Comparison of ENCODE assay signal across 22 cellular contexts in the genomic region with DNA sequence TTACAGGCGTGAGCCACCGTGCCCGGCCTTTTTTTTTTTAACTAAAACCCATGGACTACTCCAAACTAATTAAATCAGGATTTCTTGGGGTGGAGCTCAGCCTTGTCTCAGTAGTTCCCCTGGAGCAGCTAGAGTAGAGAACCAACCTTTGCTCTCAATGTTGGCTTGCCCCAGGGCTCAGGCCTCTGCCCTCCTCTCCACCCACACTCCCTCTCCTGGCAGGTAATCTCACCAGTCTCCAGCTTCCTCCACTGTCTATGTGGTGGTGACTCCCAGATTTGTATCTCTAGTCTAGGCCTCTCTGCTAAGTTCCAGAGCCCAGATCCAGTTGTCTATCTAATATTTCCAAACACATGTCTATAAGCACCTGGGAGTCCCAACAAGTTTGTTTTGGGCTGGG. TPM values are rescaled to one million over a fixed set of nuclear protein-coding genes. Genes with fewer than 3 reads are reported as not detected.
DNase-seq lines count a peak whose midpoint lies in the region; ATAC-seq and TF ChIP-seq lines count a peak whose summit lies in the region.
"Had no signal": no experiment of that assay in that cellular context is flagged by ENCODE, and none has a peak within 500 bp of the region (broad histone marks: within the 10 kb centered on the region; RNA-seq: fewer than 3 reads in every experiment).

No MANE protein-coding gene starts in this region.

- peak overlapping the region; percentile 81 for H3K27ac Mint-ChIP-seq in neural crest cell (ENCODE audit: unreplicated experiment)
- H3K27ac Mint-ChIP-seq in osteocyte (ENCODE audit: unreplicated experiment), result no peak overlapping the region
- H3K27ac Mint-ChIP-seq: activated CD4-positive, alpha-beta memory T cell treated with anti-CD3 and anti-CD28 coated beads for 36 hours; activated naive CD4-positive, alpha-beta T cell treated with anti-CD3 and anti-CD28 coated beads for 36 hours; IgD-negative memory B cell; natural killer cell treated with Interleukin-12 subunit alpha and Interleukin-12 subunit beta and Interleukin-15 and Interleukin-18, amount 100 ng/mL, for 72 hours; T-helper 17 cell had no signal

- H3F3A ChIP-seq in PC-3 (ENCODE audit: low read length, unreplicated experiment), result no peaks in the 10 kb centered on the region

- H3K27me3 ChIP-seq in H7 (ENCODE audit: control insufficient read depth, insufficient read depth, low read length) (no peaks in the 10 kb centered on the region), PC-3 (ENCODE audit: low read length) (no peaks in the 10 kb centered on the region), left lung (no peaks in the 10 kb centered on the region)
- H3K27me3 ChIP-seq: MG63 had no signal

- DNase-seq in H7, result peak; percentile 38
- DNase-seq in PC-3, result peak; percentile 60
- no peak for DNase-seq in neural crest cell (ENCODE audit: low read depth, low spot score)
- DNase-seq in left lung, result no peak
- DNase-seq in osteocyte (ENCODE audit: extremely low spot score, unreplicated experiment), result no peak
- DNase-seq in NCI-H1436 treated with DMSO at 0.1 percent for 48 hours (lab: John Stamatoyannopoulos, UW), result no peak
- DNase-seq: activated CD4-positive, alpha-beta memory T cell treated with anti-CD3 and anti-CD28 coated beads for 36 hours; activated naive CD4-positive, alpha-beta T cell treated with anti-CD3 and anti-CD28 coated beads for 36 hours; activated T-cell treated with anti-CD3 and anti-CD28 coated beads, Interleukin-2, amount 50 U/mL, for 1 hour; amygdala; EL; hypothalamus; MG63; NCI-H1436; NCI-H2171 treated with DMSO at 0.1 percent for 48 hours; stimulated activated CD4-positive, alpha-beta T cell treated with anti-CD3 and anti-CD28 coated beads, Interleukin-2, amount 100 ng/mL, for 48 hours; T-helper 17 cell had no signal

- intact Hi-C loops in PC-3 (cut with micrococcal nuclease) (no loop called here), left lung (cut with DNase I) (no loop called here)

- H3K9ac ChIP-seq in PC-3 (ENCODE audit: low read length), result no peak overlapping the region

- H3K4me3 ChIP-seq in H7 (ENCODE audit: insufficient read depth, low read depth, low read length) (no peak overlapping the region), PC-3 (ENCODE audit: low read length) (no peak overlapping the region), left lung (no peak overlapping the region)
- H3K4me3 ChIP-seq: MG63 had no signal

- H3K4me2 ChIP-seq in PC-3 (ENCODE audit: low read length), result no peak overlapping the region

- no peaks in the 10 kb centered on the region for H3K27me3 Mint-ChIP-seq in neural crest cell (ENCODE audit: low read depth)
- peaks cover 4% of the 10 kb centered on the region for H3K27me3 Mint-ChIP-seq in osteocyte (ENCODE audit: unreplicated experiment)
- H3K27me3 Mint-ChIP-seq: activated CD4-positive, alpha-beta memory T cell treated with anti-CD3 and anti-CD28 coated beads for 36 hours; central memory CD8-positive, alpha-beta T cell; IgD-negative memory B cell had no signal

- H3K36me3 ChIP-seq in H7 (replicated peaks; ENCODE audit: control insufficient read depth, insufficient read depth, low read length), result no peaks in the 10 kb centered on the region
- no peaks in the 10 kb centered on the region for H3K36me3 ChIP-seq in PC-3 (ENCODE audit: low read depth, low read length)
- no peaks in the 10 kb centered on the region for H3K36me3 ChIP-seq in left lung
- H3K36me3 ChIP-seq: MG63 had no signal

- H3K79me2 ChIP-seq in PC-3 (ENCODE audit: low read length), result no peaks in the 10 kb centered on the region

- peak; percentile 38 for TF ChIP-seq CTCF in PC-3 (conservative IDR thresholded peaks at IDR 0.05; ENCODE audit: low read depth, low read length)
- no peak for TF ChIP-seq CTCF in neural crest cell (conservative IDR thresholded peaks at IDR 0.05)
- no peak for TF ChIP-seq CTCF in left lung (IDR thresholded peaks at IDR 0.05)
- TF ChIP-seq CTCF in osteocyte (IDR thresholded peaks at IDR 0.05), result no peak

- no peaks in the 10 kb centered on the region for H3K9me2 ChIP-seq in PC-3 (replicated peaks; ENCODE audit: low read length)

- H3K36me3 Mint-ChIP-seq in neural crest cell (ENCODE audit: low read depth), result no peaks in the 10 kb centered on the region
- H3K36me3 Mint-ChIP-seq in osteocyte (ENCODE audit: unreplicated experiment), result no peaks in the 10 kb centered on the region
- H3K36me3 Mint-ChIP-seq: activated CD4-positive, alpha-beta memory T cell treated with anti-CD3 and anti-CD28 coated beads for 36 hours; IgD-negative memory B cell; natural killer cell treated with Interleukin-12 subunit alpha and Interleukin-12 subunit beta and Interleukin-15 and Interleukin-18, amount 100 ng/mL, for 72 hours had no signal

- BruUV-seq in PC-3 (replicated peaks; lab: Mats Ljungman, UMichigan), result no TSS peak

- H3K27ac ChIP-seq in PC-3 (ENCODE audit: low read length) (no peak overlapping the region), left lung (no peak overlapping the region)

- H3K4me1 Mint-ChIP-seq in neural crest cell (peaks cover 11% of the 10 kb centered on the region), osteocyte (ENCODE audit: unreplicated experiment) (peaks cover 3% of the 10 kb centered on the region)
- H3K4me1 Mint-ChIP-seq: central memory CD8-positive, alpha-beta T cell had no signal

- H2AFZ ChIP-seq in PC-3 (ENCODE audit: low read length), result no peak overlapping the region

- H3K9me3 ChIP-seq in PC-3 (ENCODE audit: low read length), result no peaks in the 10 kb centered on the region
- no peaks in the 10 kb centered on the region for H3K9me3 ChIP-seq in left lung
- H3K9me3 ChIP-seq: MG63 had no signal

- no peaks in the 10 kb centered on the region for H3K9me3 Mint-ChIP-seq in neural crest cell
- no peaks in the 10 kb centered on the region for H3K9me3 Mint-ChIP-seq in osteocyte (ENCODE audit: unreplicated experiment)
- H3K9me3 Mint-ChIP-seq: activated CD4-positive, alpha-beta memory T cell treated with anti-CD3 and anti-CD28 coated beads for 36 hours; activated naive CD4-positive, alpha-beta T cell treated with anti-CD3 and anti-CD28 coated beads for 36 hours; central memory CD8-positive, alpha-beta T cell; IgD-negative memory B cell; natural killer cell treated with Interleukin-12 subunit alpha and Interleukin-12 subunit beta and Interleukin-15 and Interleukin-18, amount 100 ng/mL, for 72 hours had no signal

- H3K4me3 Mint-ChIP-seq in neural crest cell (no peak overlapping the region), osteocyte (ENCODE audit: unreplicated experiment) (no peak overlapping the region)
- H3K4me3 Mint-ChIP-seq: activated CD4-positive, alpha-beta memory T cell treated with anti-CD3 and anti-CD28 coated beads for 36 hours; activated naive CD4-positive, alpha-beta T cell treated with anti-CD3 and anti-CD28 coated beads for 36 hours; central memory CD8-positive, alpha-beta T cell; IgD-negative memory B cell; natural killer cell treated with Interleukin-12 subunit alpha and Interleukin-12 subunit beta and Interleukin-15 and Interleukin-18, amount 100 ng/mL, for 72 hours; T-helper 17 cell had no signal

- POLR2A ChIA-PET in PC-3 (lab: Charles Lee; ENCODE audit: unreplicated experiment), result no interaction called here

- no peaks in the 10 kb centered on the region for H4K20me1 ChIP-seq in PC-3 (ENCODE audit: low read length)

- peaks cover 24% of the 10 kb centered on the region for H3K4me1 ChIP-seq in PC-3 (ENCODE audit: insufficient read depth, low read length)
- H3K4me1 ChIP-seq in left lung, result no peaks in the 10 kb centered on the region

- ATAC-seq in PC-3 (peak; percentile 56), esophagus mucosa (peak; percentile 49), HG03460 (IDR thresholded peaks at IDR 0.05; ENCODE audit: unreplicated experiment) (no peak), left lung (no peak)
- ATAC-seq: natural killer cell treated with Interleukin-12 subunit alpha and Interleukin-12 subunit beta and Interleukin-15 and Interleukin-18, amount 100 ng/mL, for 72 hours; T-helper 17 cell had no signal

- CTCF ChIA-PET in PC-3 (lab: Charles Lee), result no interaction called here

RNA-seq across cellular contexts. Expression of a gene that starts 9.6 kb away (rescaled TPM):
- total RNA-seq in H7 (2014; rRNA removed; shearing (Covaris generic)), result 51.8 and 59.6 TPM in 2 replicates
- total RNA-seq in PC-3 (2014; rRNA removed) (27.3 and 27.6 TPM in 2 replicates), esophagus mucosa (44.4 TPM), neural crest cell (62.3 and 63.8 TPM in 2 replicates), left lung (10 to 100 TPM; 23.9 to 34.8 TPM), osteocyte (49.2 and 49.3 TPM in 2 replicates)

Comparison
In these comparisons a context has a peak if more than half of its experiments do, and no peak if none do; other contexts are left out.
1. DNase-seq: peak in H7 (single experiment) and PC-3 (single experiment); none in neural crest cell (single experiment), left lung (0 of 2), osteocyte (single experiment) and NCI-H1436 treated with DMSO at 0.1 percent for 48 hours (single experiment).
2. ATAC-seq: peak in PC-3 (single experiment) and esophagus mucosa (single experiment); none in HG03460 (single experiment) and left lung (single experiment).